ENCODE assay signal across 15 cellular contexts in genomic region chr13:95783747-95784146, GRCh38.
"Had no signal": no experiment of that assay in that cellular context is flagged by ENCODE, and none has a peak within 500 bp of the region (broad histone marks: within the 10 kb centered on the region; RNA-seq: fewer than 3 reads in every experiment).

No MANE protein-coding gene starts in this region.

- H3K27ac Mint-ChIP-seq: activated CD4-positive, alpha-beta memory T cell treated with anti-CD3 and anti-CD28 coated beads for 36 hours; activated naive CD8-positive, alpha-beta T cell treated with anti-CD3 and anti-CD28 coated beads for 36 hours; immature natural killer cell had no signal

- H3K9me3 Mint-ChIP-seq: immature natural killer cell had no signal

- H3K27me3 Mint-ChIP-seq: activated CD4-positive, alpha-beta memory T cell treated with anti-CD3 and anti-CD28 coated beads for 36 hours; activated naive CD8-positive, alpha-beta T cell treated with anti-CD3 and anti-CD28 coated beads for 36 hours; naive thymus-derived CD4-positive, alpha-beta T cell had no signal

- H3K27ac ChIP-seq: cardiac muscle cell, colonic mucosa, lower lobe of right lung, upper lobe of left lung had no signal

- ATAC-seq: naive thymus-derived CD4-positive, alpha-beta T cell had no signal

- DNase-seq: activated CD4-positive, alpha-beta memory T cell treated with anti-CD3 and anti-CD28 coated beads for 36 hours; activated gamma-delta T cell treated with Interleukin-2 at 50 U/mL for 16 hours; activated naive CD8-positive, alpha-beta T cell treated with anti-CD3 and anti-CD28 coated beads for 36 hours; activated T-cell treated with anti-CD3 and anti-CD28 coated beads, Interleukin-2, amount 50 U/mL, for 48 hours; anterior cingulate cortex; colonic mucosa; immature natural killer cell; lower lobe of right lung; naive thymus-derived CD4-positive, alpha-beta T cell; nucleus accumbens; sigmoid colon; stimulated activated CD4-positive, alpha-beta T cell treated with anti-CD3 and anti-CD28 coated beads, Interleukin-2, amount 100 ng/mL, for 48 hours; stimulated activated naive CD4-positive, alpha-beta T cell treated with Interleukin-2 at 50 U/mL for 16 hours; upper lobe of left lung had no signal

- H3K4me3 ChIP-seq: cardiac muscle cell, colonic mucosa, lower lobe of right lung, sigmoid colon, upper lobe of left lung had no signal

- H3K27me3 ChIP-seq: cardiac muscle cell, colonic mucosa, sigmoid colon, upper lobe of left lung had no signal

- H3K36me3 ChIP-seq: cardiac muscle cell, colonic mucosa had no signal

- H3K4me1 Mint-ChIP-seq: activated naive CD8-positive, alpha-beta T cell treated with anti-CD3 and anti-CD28 coated beads for 36 hours; naive thymus-derived CD4-positive, alpha-beta T cell had no signal

- H3K9me3 ChIP-seq: colonic mucosa, lower lobe of right lung, sigmoid colon, upper lobe of left lung had no signal

- H3K4me1 ChIP-seq: colonic mucosa had no signal

- H3K4me3 Mint-ChIP-seq: activated CD4-positive, alpha-beta memory T cell treated with anti-CD3 and anti-CD28 coated beads for 36 hours; activated naive CD8-positive, alpha-beta T cell treated with anti-CD3 and anti-CD28 coated beads for 36 hours; immature natural killer cell; naive thymus-derived CD4-positive, alpha-beta T cell had no signal
